In the genomic region with DNA sequence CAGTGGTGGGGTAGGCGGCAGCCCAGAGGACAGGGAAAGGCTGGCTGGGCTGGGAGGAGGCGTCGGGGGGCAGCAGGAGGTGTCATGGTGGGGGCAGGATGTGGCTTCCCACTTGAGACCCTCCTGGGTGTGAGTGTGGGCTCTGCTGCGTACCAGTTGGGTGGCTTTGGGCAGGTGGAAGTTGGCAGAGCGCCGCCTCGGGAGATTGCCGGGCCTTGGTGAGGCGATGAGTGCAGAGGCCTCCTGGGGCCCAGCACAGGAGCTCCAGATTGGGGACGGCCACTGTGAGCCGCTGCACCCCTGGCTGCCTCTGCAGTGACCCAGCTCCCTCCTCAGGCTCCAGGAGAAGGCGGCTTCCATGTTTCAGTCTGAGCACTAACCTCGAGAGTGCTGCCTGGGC, we compare ENCODE assay signal across 1 cellular context.
TF ChIP-seq lines count a peak whose summit lies in the region.

No MANE protein-coding gene starts in this region.

TF ChIP-seq in WTC11, 78 proteins besides CTCF, POLR2A, EP300 and RAD21 (continued from another document):
- TF ChIP-seq, protein P1, sequence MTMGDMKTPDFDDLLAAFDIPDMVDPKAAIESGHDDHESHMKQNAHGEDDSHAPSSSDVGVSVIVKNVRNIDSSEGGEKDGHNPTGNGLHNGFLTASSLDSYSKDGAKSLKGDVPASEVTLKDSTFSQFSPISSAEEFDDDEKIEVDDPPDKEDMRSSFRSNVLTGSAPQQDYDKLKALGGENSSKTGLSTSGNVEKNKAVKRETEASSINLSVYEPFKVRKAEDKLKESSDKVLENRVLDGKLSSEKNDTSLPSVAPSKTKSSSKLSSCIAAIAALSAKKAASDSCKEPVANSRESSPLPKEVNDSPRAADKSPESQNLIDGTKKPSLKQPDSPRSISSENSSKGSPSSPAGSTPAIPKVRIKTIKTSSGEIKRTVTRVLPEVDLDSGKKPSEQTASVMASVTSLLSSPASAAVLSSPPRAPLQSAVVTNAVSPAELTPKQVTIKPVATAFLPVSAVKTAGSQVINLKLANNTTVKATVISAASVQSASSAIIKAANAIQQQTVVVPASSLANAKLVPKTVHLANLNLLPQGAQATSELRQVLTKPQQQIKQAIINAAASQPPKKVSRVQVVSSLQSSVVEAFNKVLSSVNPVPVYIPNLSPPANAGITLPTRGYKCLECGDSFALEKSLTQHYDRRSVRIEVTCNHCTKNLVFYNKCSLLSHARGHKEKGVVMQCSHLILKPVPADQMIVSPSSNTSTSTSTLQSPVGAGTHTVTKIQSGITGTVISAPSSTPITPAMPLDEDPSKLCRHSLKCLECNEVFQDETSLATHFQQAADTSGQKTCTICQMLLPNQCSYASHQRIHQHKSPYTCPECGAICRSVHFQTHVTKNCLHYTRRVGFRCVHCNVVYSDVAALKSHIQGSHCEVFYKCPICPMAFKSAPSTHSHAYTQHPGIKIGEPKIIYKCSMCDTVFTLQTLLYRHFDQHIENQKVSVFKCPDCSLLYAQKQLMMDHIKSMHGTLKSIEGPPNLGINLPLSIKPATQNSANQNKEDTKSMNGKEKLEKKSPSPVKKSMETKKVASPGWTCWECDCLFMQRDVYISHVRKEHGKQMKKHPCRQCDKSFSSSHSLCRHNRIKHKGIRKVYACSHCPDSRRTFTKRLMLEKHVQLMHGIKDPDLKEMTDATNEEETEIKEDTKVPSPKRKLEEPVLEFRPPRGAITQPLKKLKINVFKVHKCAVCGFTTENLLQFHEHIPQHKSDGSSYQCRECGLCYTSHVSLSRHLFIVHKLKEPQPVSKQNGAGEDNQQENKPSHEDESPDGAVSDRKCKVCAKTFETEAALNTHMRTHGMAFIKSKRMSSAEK (CRISPR knock-in tag; IDR thresholded peaks at IDR 0.05; ENCODE audit: borderline replicate concordance), result no peak
- TF ChIP-seq, protein P2, sequence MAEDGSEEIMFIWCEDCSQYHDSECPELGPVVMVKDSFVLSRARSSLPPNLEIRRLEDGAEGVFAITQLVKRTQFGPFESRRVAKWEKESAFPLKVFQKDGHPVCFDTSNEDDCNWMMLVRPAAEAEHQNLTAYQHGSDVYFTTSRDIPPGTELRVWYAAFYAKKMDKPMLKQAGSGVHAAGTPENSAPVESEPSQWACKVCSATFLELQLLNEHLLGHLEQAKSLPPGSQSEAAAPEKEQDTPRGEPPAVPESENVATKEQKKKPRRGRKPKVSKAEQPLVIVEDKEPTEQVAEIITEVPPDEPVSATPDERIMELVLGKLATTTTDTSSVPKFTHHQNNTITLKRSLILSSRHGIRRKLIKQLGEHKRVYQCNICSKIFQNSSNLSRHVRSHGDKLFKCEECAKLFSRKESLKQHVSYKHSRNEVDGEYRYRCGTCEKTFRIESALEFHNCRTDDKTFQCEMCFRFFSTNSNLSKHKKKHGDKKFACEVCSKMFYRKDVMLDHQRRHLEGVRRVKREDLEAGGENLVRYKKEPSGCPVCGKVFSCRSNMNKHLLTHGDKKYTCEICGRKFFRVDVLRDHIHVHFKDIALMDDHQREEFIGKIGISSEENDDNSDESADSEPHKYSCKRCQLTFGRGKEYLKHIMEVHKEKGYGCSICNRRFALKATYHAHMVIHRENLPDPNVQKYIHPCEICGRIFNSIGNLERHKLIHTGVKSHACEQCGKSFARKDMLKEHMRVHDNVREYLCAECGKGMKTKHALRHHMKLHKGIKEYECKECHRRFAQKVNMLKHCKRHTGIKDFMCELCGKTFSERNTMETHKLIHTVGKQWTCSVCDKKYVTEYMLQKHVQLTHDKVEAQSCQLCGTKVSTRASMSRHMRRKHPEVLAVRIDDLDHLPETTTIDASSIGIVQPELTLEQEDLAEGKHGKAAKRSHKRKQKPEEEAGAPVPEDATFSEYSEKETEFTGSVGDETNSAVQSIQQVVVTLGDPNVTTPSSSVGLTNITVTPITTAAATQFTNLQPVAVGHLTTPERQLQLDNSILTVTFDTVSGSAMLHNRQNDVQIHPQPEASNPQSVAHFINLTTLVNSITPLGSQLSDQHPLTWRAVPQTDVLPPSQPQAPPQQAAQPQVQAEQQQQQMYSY (CRISPR knock-in tag; IDR thresholded peaks at IDR 0.05), result 0 out of 2 replicates have a peak, but pooled peaks have one; percentile 18
